Comparison of ENCODE assay signal across 30 cellular contexts in the genomic region with DNA sequence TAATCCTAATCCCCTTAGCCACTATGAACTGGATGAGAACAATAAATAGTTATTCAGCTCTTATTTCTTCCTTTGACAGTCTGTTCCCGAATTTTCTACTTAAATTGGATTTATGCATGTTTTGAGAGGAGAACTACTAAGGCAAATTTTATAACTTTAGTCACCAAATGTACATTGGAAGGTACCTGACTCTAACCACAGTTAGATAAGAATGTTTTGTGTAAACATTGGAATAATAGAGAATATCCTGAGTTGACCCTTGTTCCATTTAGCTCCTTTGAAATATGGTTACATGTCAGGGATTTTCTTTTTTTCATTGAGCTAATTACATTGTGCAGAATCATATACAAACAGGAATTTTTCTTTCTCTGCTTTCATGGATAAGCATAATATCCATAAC.
"Had no signal": no experiment of that assay in that cellular context is flagged by ENCODE, and none has a peak within 500 bp of the region (broad histone marks: within the 10 kb centered on the region; RNA-seq: fewer than 3 reads in every experiment).

No MANE protein-coding gene starts in this region.

- H3K27me3 ChIP-seq: neural progenitor cell, ovary, spleen, suprapubic skin, testis, tibial artery, transverse colon, upper lobe of right lung, uterus had no signal

- DNase-seq: natural killer cell; occipital lobe; ovary; psoas muscle; right cardiac atrium; spleen; stimulated activated CD4-positive, alpha-beta T cell treated with anti-CD3 and anti-CD28 coated beads, Interleukin-12 subunit alpha, Interleukin-12 subunit beta, amount 100 ng/mL, for 4 hours; stimulated activated CD4-positive, alpha-beta T cell treated with anti-CD3 and anti-CD28 coated beads, Interleukin-1b, Interleukin-23, amount 100 ng/mL, for 48 hours; stimulated activated CD4-positive, alpha-beta T cell treated with anti-CD3 and anti-CD28 coated beads, Interleukin-4, amount 100 ng/mL, for 1 hour; stimulated activated CD4-positive, alpha-beta T cell treated with anti-CD3 and anti-CD28 coated beads, Interleukin-4, amount 100 ng/mL, for 4 hours; stimulated activated CD8-positive, alpha-beta memory T cell treated with anti-CD3 and anti-CD28 coated beads, Interleukin-4, amount 100 ng/mL, for 48 hours; stimulated activated naive CD4-positive, alpha-beta T cell; stimulated activated naive CD8-positive, alpha-beta T cell treated with anti-CD3 and anti-CD28 coated beads, Interleukin-15, amount 100 ng/mL, for 72 hours; stimulated activated naive CD8-positive, alpha-beta T cell treated with anti-CD3 and anti-CD28 coated beads, Interleukin-15, Interleukin-2, amounts not matched to agents 100 U/mL and 50 U/mL, for 24 hours; substantia nigra; testis; tibial artery; transverse colon; upper lobe of right lung; uterus had no signal

- H3K4me2 ChIP-seq: neural progenitor cell, smooth muscle cell had no signal

- H3K27ac Mint-ChIP-seq: natural killer cell; nephron; neural progenitor cell; progenitor cell of endocrine pancreas; stimulated activated memory B cell treated with anti-CD40 and anti-IgM and Interleukin-4, amounts not matched to agents 10 μg/mL and 1 μg/mL and 100 μg/mL, for 72 hours; stimulated activated naive CD8-positive, alpha-beta T cell treated with anti-CD3 and anti-CD28 coated beads, Interleukin-15, amount 100 ng/mL, for 72 hours; type B pancreatic cell had no signal

- H3K79me2 ChIP-seq: parathyroid adenoma had no signal

- H3K36me3 Mint-ChIP-seq: neural progenitor cell; stimulated activated memory B cell treated with anti-CD40 and anti-IgM and Interleukin-4, amounts not matched to agents 10 μg/mL and 1 μg/mL and 100 μg/mL, for 72 hours; type B pancreatic cell had no signal

- H3K9me3 Mint-ChIP-seq: nephron; neural progenitor cell; stimulated activated naive CD8-positive, alpha-beta T cell treated with anti-CD3 and anti-CD28 coated beads, Interleukin-15, amount 100 ng/mL, for 72 hours; type B pancreatic cell had no signal

- H3K4me3 Mint-ChIP-seq: natural killer cell; nephron; neural progenitor cell; stimulated activated memory B cell treated with anti-CD40 and anti-IgM and Interleukin-4, amounts not matched to agents 10 μg/mL and 1 μg/mL and 100 μg/mL, for 72 hours; stimulated activated naive CD8-positive, alpha-beta T cell treated with anti-CD3 and anti-CD28 coated beads, Interleukin-15, amount 100 ng/mL, for 72 hours; type B pancreatic cell had no signal

- H3K27ac ChIP-seq: neural progenitor cell, ovary, parathyroid adenoma, psoas muscle, skin epidermis, spleen, suprapubic skin, testis, tibial artery, transverse colon, upper lobe of right lung, uterus had no signal

- H3K9ac ChIP-seq: neural progenitor cell, parathyroid adenoma had no signal

- H3K4me1 ChIP-seq: neural progenitor cell, parathyroid adenoma, psoas muscle, spleen, suprapubic skin, testis, tibial artery, transverse colon, upper lobe of right lung, uterus had no signal

- ATAC-seq: natural killer cell; psoas muscle; right cardiac atrium; sciatic nerve; stimulated activated memory B cell treated with anti-CD40 and anti-IgM and Interleukin-4, amounts not matched to agents 10 μg/mL and 1 μg/mL and 100 μg/mL, for 72 hours; stimulated activated naive CD8-positive, alpha-beta T cell treated with anti-CD3 and anti-CD28 coated beads, Interleukin-15, amount 100 ng/mL, for 72 hours; stimulated activated naive CD8-positive, alpha-beta T cell treated with anti-CD3 and anti-CD28 coated beads, Interleukin-15, Interleukin-2, amounts not matched to agents 100 U/mL and 50 U/mL, for 24 hours; upper lobe of right lung had no signal

- H3K4me1 Mint-ChIP-seq: natural killer cell; nephron; neural progenitor cell; stimulated activated memory B cell treated with anti-CD40 and anti-IgM and Interleukin-4, amounts not matched to agents 10 μg/mL and 1 μg/mL and 100 μg/mL, for 72 hours; stimulated activated naive CD8-positive, alpha-beta T cell treated with anti-CD3 and anti-CD28 coated beads, Interleukin-15, amount 100 ng/mL, for 72 hours had no signal

- H2AFZ ChIP-seq: neural progenitor cell, parathyroid adenoma had no signal

- H3K27me3 Mint-ChIP-seq: progenitor cell of endocrine pancreas; stimulated activated memory B cell treated with anti-CD40 and anti-IgM and Interleukin-4, amounts not matched to agents 10 μg/mL and 1 μg/mL and 100 μg/mL, for 72 hours; stimulated activated naive CD8-positive, alpha-beta T cell treated with anti-CD3 and anti-CD28 coated beads, Interleukin-15, amount 100 ng/mL, for 72 hours had no signal

- H3K4me3 ChIP-seq: neural progenitor cell, ovary, psoas muscle, skin epidermis, smooth muscle cell, spleen, suprapubic skin, testis, tibial artery, transverse colon, upper lobe of right lung, uterus had no signal

- H3K36me3 ChIP-seq: neural progenitor cell, ovary, spleen, suprapubic skin, tibial artery, transverse colon, upper lobe of right lung, uterus had no signal

- H3K9me3 ChIP-seq: ovary, psoas muscle, suprapubic skin, testis, tibial artery, transverse colon, upper lobe of right lung, uterus had no signal
